In the genomic region with DNA sequence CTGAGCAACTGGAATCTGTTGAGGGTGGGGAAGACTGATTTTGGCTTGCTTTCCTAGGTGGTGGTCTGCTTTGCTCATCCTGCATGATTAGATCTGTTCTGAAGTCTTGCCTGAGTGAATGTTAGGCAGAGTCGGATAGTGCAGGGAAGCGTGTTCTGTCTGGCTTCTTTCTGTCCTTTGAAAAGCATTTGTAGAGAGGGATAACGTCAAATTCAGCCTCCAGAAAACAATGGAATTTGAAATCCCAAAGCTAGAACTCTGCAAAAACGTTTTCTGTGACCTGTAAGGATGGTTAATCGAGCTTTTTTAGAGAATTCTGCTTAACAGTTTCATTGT, we compare ENCODE assay signal across 8 cellular contexts. TPM values are rescaled to one million over a fixed set of nuclear protein-coding genes. Genes with fewer than 3 reads are reported as not detected.
DNase-seq lines count a peak whose midpoint lies in the region; ATAC-seq, FAIRE-seq and TF ChIP-seq lines count a peak whose summit lies in the region.

No MANE protein-coding gene starts in this region.

- H3K27ac ChIP-seq in mammary epithelial cell (ENCODE audit: insufficient read depth, low read depth, low read length) (no peak overlapping the region), mesenchymal stem cell (ENCODE audit: low read length, poor library complexity, severe bottlenecking) (no peak overlapping the region), upper lobe of left lung (no peak overlapping the region)

- intact Hi-C loops in mammary epithelial cell (cut with micrococcal nuclease), result loop anchor here (1.0 to 5.0 kb wide), 6 partner anchors 63 to 250 kb away; a partner anchor contains a TSS

- no TSS peak for BruUV-seq in mammary epithelial cell (replicated peaks; lab: Mats Ljungman, UMichigan)

- H3K14ac ChIP-seq in mesenchymal stem cell (ENCODE audit: low read length in 2 of 2), result no peak overlapping the region

- no peak overlapping the region for H3K27ac Mint-ChIP-seq in activated T-cell treated with anti-CD3 and anti-CD28 coated beads, Interleukin-2, amount 50 U/mL, for 72 hours

- ATAC-seq in activated T-cell treated with anti-CD3 and anti-CD28 coated beads, Interleukin-2, amount 50 U/mL, for 72 hours (replicated peaks in 1 of 2), result no peak
- no peak for ATAC-seq in upper lobe of left lung (ENCODE audit: low FRiP score in 2 of 2)
- no peak for ATAC-seq in GM18861 (IDR thresholded peaks at IDR 0.05; ENCODE audit: unreplicated experiment)

- in situ Hi-C loops in mammary epithelial cell (cut with MboI; ENCODE audit: low sequenced_read_pairs in 2 of 2), result no loop called here

- H3K27me3 ChIP-seq in mammary epithelial cell (ENCODE audit: insufficient read depth, low read length), result no peaks in the 10 kb centered on the region
- H3K27me3 ChIP-seq in mesenchymal stem cell (ENCODE audit: control insufficient read depth in 1 of 2, insufficient read depth in 1 of 2, low read length in 2 of 2), result no peaks in the 10 kb centered on the region
- H3K27me3 ChIP-seq in upper lobe of left lung, result no peaks in the 10 kb centered on the region

- peaks cover 2 to 4% of the 10 kb centered on the region in 2 donors for H3K36me3 Mint-ChIP-seq in activated T-cell treated with anti-CD3 and anti-CD28 coated beads, Interleukin-2, amount 50 U/mL, for 72 hours (ENCODE audit: insufficient read depth in 2 of 2)

- no peak for DNase-seq in activated T-cell treated with anti-CD3 and anti-CD28 coated beads, Interleukin-2, amount 50 U/mL, for 72 hours
- DNase-seq in activated T-cell treated with anti-CD3 and anti-CD28 coated beads for 4 hours (no peak), mammary epithelial cell (no peak), mesenchymal stem cell (no peak), upper lobe of left lung (no peak), ureter (ENCODE audit: low spot score) (no peak), frontal cortex (ENCODE audit: low spot score in 2 of 2) (no peak)

- H3K4me3 ChIP-seq in mammary epithelial cell (replicated peaks in 1 of 3; ENCODE audit: insufficient read depth in 1 of 3, low read depth in 2 of 3, low read length in 3 of 3) (peak overlapping the region; percentile 86 to 90 (median 88)), mesenchymal stem cell (ENCODE audit: insufficient read depth in 1 of 2, low read depth in 1 of 2, low read length in 2 of 2) (peak overlapping the region; percentile 89 to 92), upper lobe of left lung (peak overlapping the region; percentile 68 to 99 (median 94))

- no peak overlapping the region for H2BK15ac ChIP-seq in mesenchymal stem cell (ENCODE audit: low read depth, poor library complexity, severe bottlenecking)

- WGBS in mammary epithelial cell (ENCODE audit: low coverage, missing lambda C conversion rate), result 6% methylated on average over 5 of the region's 5 CpGs
- 26% methylated on average over 5 of the region's 5 CpGs for WGBS in mesenchymal stem cell
- WGBS in upper lobe of left lung, 2 donors, result 30 to 36% methylated on average over 5 of the region's 5 CpGs

- H4K8ac ChIP-seq in mesenchymal stem cell (ENCODE audit: low read length), result no peak overlapping the region

- no peaks in the 10 kb centered on the region for H4K20me1 ChIP-seq in mammary epithelial cell (ENCODE audit: insufficient read depth, low read length)

- H3K4me1 Mint-ChIP-seq in activated T-cell treated with anti-CD3 and anti-CD28 coated beads, Interleukin-2, amount 50 U/mL, for 72 hours (ENCODE audit: low read depth), result peaks cover 15% of the 10 kb centered on the region

- H3K27me3 Mint-ChIP-seq in activated T-cell treated with anti-CD3 and anti-CD28 coated beads, Interleukin-2, amount 50 U/mL, for 72 hours (ENCODE audit: low read depth), result peaks cover 8% of the 10 kb centered on the region

- no peak for TF ChIP-seq CTCF in mammary epithelial cell (conservative IDR thresholded peaks at IDR 0.05 in 1 of 2, IDR thresholded peaks at IDR 0.05 in 1 of 2; ENCODE audit: extremely low read depth in 1 of 2, insufficient read depth in 1 of 2, low read depth in 1 of 2, low read length in 2 of 2)
- no peak for TF ChIP-seq CTCF in upper lobe of left lung (IDR thresholded peaks at IDR 0.05)

- H3K4me2 ChIP-seq in mammary epithelial cell (ENCODE audit: insufficient read depth, low read depth, low read length), result peak overlapping the region; percentile 89
- H3K4me2 ChIP-seq in mesenchymal stem cell (ENCODE audit: low read length, poor library complexity, severe bottlenecking), result peak overlapping the region; percentile 83

- dilution Hi-C loops in mammary epithelial cell (cut with HindIII; ENCODE audit: low sequenced_read_pairs), result no loop called here

- H3K23ac ChIP-seq in mesenchymal stem cell (ENCODE audit: low read length in 2 of 2), result no peak overlapping the region

- H3K4me3 Mint-ChIP-seq in activated T-cell treated with anti-CD3 and anti-CD28 coated beads, Interleukin-2, amount 50 U/mL, for 72 hours, result peak overlapping the region; percentile 95 to 98

- H2BK12ac ChIP-seq in mesenchymal stem cell (ENCODE audit: low read length in 2 of 2), result no peak overlapping the region

- no peak overlapping the region for H4K91ac ChIP-seq in mesenchymal stem cell (ENCODE audit: low read length)

- FAIRE-seq in frontal cortex (lab: Jason Lieb, UNC), result no peak

- no peak overlapping the region for H2BK5ac ChIP-seq in mesenchymal stem cell (ENCODE audit: low read depth, low read length, poor library complexity, severe bottlenecking)

- H3K9me3 ChIP-seq in mammary epithelial cell (replicated peaks; ENCODE audit: insufficient read depth, low read length) (no peaks in the 10 kb centered on the region), mesenchymal stem cell (ENCODE audit: control insufficient read depth, low read length) (no peaks in the 10 kb centered on the region), upper lobe of left lung (no peaks in the 10 kb centered on the region)

- no peaks in the 10 kb centered on the region for H3K9me3 Mint-ChIP-seq in activated T-cell treated with anti-CD3 and anti-CD28 coated beads, Interleukin-2, amount 50 U/mL, for 72 hours

- no peak overlapping the region for H3K4ac ChIP-seq in mesenchymal stem cell (ENCODE audit: low read depth in 1 of 2, low read length in 2 of 2)

- no peak overlapping the region for H3K18ac ChIP-seq in mesenchymal stem cell (ENCODE audit: low read depth in 1 of 2, low read length in 2 of 2)

- CTCF ChIA-PET in mammary epithelial cell (lab: Charles Lee; ENCODE audit: low non-redundant PET), result interaction anchor here (0.6 kb wide), 2 partner anchors 98 to 272 kb away, joined by 3 to 5 read pairs; no protein-coding TSS in a partner anchor

- no peak overlapping the region for H2AK5ac ChIP-seq in mesenchymal stem cell (ENCODE audit: low read length, severe bottlenecking)

- no peak for TF ChIP-seq POLR2A in upper lobe of left lung (IDR thresholded peaks at IDR 0.05)

- TF ChIP-seq EP300 in upper lobe of left lung (IDR thresholded peaks at IDR 0.05), result no peak

- H3K36me3 ChIP-seq in mammary epithelial cell (ENCODE audit: insufficient read depth, low read length) (no peaks in the 10 kb centered on the region), mesenchymal stem cell (ENCODE audit: control insufficient read depth in 1 of 2, insufficient read depth in 2 of 2, low read depth in 1 of 2, low read length in 2 of 2) (no peaks in the 10 kb centered on the region), upper lobe of left lung (no peaks in the 10 kb centered on the region)

- H2BK120ac ChIP-seq in mesenchymal stem cell (ENCODE audit: low read depth, low read length), result no peak overlapping the region

- peak overlapping the region; percentile 89 for H3K9ac ChIP-seq in mammary epithelial cell (ENCODE audit: insufficient read depth, low read length)
- H3K9ac ChIP-seq in mesenchymal stem cell (ENCODE audit: low read length), result peak overlapping the region; percentile 90

- peaks cover 34% of the 10 kb centered on the region for H3K79me2 ChIP-seq in mammary epithelial cell (ENCODE audit: insufficient read depth, low read length)

- H3K79me1 ChIP-seq in mesenchymal stem cell (replicated peaks; ENCODE audit: low read length, poor library complexity, severe bottlenecking), result peaks cover 6% of the 10 kb centered on the region

- H3K4me1 ChIP-seq in mammary epithelial cell (ENCODE audit: insufficient read depth, low read length) (peaks cover 4% of the 10 kb centered on the region), mesenchymal stem cell (ENCODE audit: control insufficient read depth, insufficient read depth, low read depth, low read length) (peaks cover 6% of the 10 kb centered on the region), upper lobe of left lung (peaks cover 2 to 11% (median 9%) of the 10 kb centered on the region in 4 donors)

- H2AFZ ChIP-seq in mammary epithelial cell (ENCODE audit: low read depth, low read length) (peak overlapping the region; percentile 97), mesenchymal stem cell (ENCODE audit: low read depth, low read length) (no peak overlapping the region)

RNA-seq across cellular contexts. Expression of a gene that starts 1.4 kb away (rescaled TPM):
- total RNA-seq in activated T-cell treated with anti-CD3 and anti-CD28 coated beads, Interleukin-2, amount 50 U/mL, for 72 hours, result 1 to 10 TPM; 3.9 to 4.2 TPM
- total RNA-seq in mammary epithelial cell (10 to 100 TPM in 1 of 2 donors, 1 to 10 TPM in 1; 10.0 to 18.7 TPM), upper lobe of left lung (10 to 100 TPM; 12.5 to 24.8 (median 17.2) TPM), ureter (15.5 TPM), frontal cortex (76.6 TPM)
- polyA plus RNA-seq in mammary epithelial cell, result 12.8 TPM
- polyA minus RNA-seq in mammary epithelial cell, result 7.9 TPM
- polyA plus RNA-seq in mesenchymal stem cell (2013, experiment 1 of 2), result 15.5 TPM
- 15.7 TPM for polyA plus RNA-seq in mesenchymal stem cell (2013, experiment 2 of 2)
